ENCODE assay signal across 1 cellular context in genomic region chr5:107604990-107605389, GRCh38.
TF ChIP-seq lines count a peak whose summit lies in the region.

No MANE protein-coding gene starts in this region.

TF ChIP-seq in GM23338, 12 proteins besides CTCF, POLR2A, EP300 and RAD21 (continued from another document):
- TF ChIP-seq JUNB (IDR thresholded peaks at IDR 0.05; ENCODE audit: unreplicated experiment) (no peak), NANOG (IDR thresholded peaks at IDR 0.05; ENCODE audit: borderline replicate concordance) (no peak), ZNF331 (CRISPR knock-in tag; IDR thresholded peaks at IDR 0.05; ENCODE audit: low read depth) (no peak), ZNF462 (CRISPR knock-in tag; IDR thresholded peaks at IDR 0.05) (no peak)
